28 cellular contexts compared by ENCODE assay signal in genomic region chr12:80712866-80713265, GRCh38. TPM values are rescaled to one million over a fixed set of nuclear protein-coding genes. Genes with fewer than 3 reads are reported as not detected.
"Had no signal": no experiment of that assay in that cellular context is flagged by ENCODE, and none has a peak within 500 bp of the region (broad histone marks: within the 10 kb centered on the region; RNA-seq: fewer than 3 reads in every experiment).

No MANE protein-coding gene starts in this region.

- H3K27me3 ChIP-seq: SJCRH30 had no signal

- H3K27ac ChIP-seq: adrenal gland, KMS-11, Peyer's patch, RWPE1, SJCRH30, WERI-Rb-1 had no signal

- H3K9ac ChIP-seq: KMS-11, SK-N-SH had no signal

- DNase-seq: activated CD4-positive, alpha-beta memory T cell treated with anti-CD3 and anti-CD28 coated beads, Interleukin-2, amount 10 ng/mL, durations not matched to agents 7 days and 5 days; activated CD4-positive, alpha-beta T cell treated with anti-CD3 and anti-CD28 coated beads for 36 hours; activated CD4-positive, alpha-beta T cell treated with anti-CD3 and anti-CD28 coated beads, Interleukin-2, amount 50 U/mL, for 1 hour; activated naive CD4-positive, alpha-beta T cell treated with anti-CD3 and anti-CD28 coated beads, Interleukin-2, amount 50 U/mL, for 16 hours; activated naive CD8-positive, alpha-beta T cell treated with anti-CD3 and anti-CD28 coated beads, Interleukin-2, amount 10 ng/mL, durations not matched to agents 7 days and 5 days; activated T-cell treated with anti-CD3 and anti-CD28 coated beads, Interleukin-2, amount 50 U/mL, for 72 hours; adrenal gland; anterior cingulate cortex; MM.1S; NCI-H1105; NCI-H146; NCI-H187 treated with DMSO at 0.1 percent for 48 hours; NCI-H2081 treated with DMSO at 0.1 percent for 48 hours; NCI-H345; NCI-H510A; NCI-H526 treated with DMSO at 0.1 percent for 48 hours; Peyer's patch; Right ventricle myocardium superior; SJCRH30; SK-N-SH; T-helper 1 cell; WERI-Rb-1 had no signal

- H3K4me1 ChIP-seq: adrenal gland, Peyer's patch had no signal

- ATAC-seq: activated CD4-positive, alpha-beta T cell treated with anti-CD3 and anti-CD28 coated beads for 36 hours; activated T-cell treated with anti-CD3 and anti-CD28 coated beads, Interleukin-2, amount 50 U/mL, for 72 hours had no signal

- H3K9me3 ChIP-seq: adrenal gland, SK-N-SH had no signal

- H3K36me3 ChIP-seq: adrenal gland, Peyer's patch, SJCRH30, WERI-Rb-1 had no signal

- H3K4me3 ChIP-seq: adrenal gland, Peyer's patch, SJCRH30 had no signal

RNA-seq across cellular contexts. Expression of gene MYF5, which starts 3.8 kb away (rescaled TPM):
- total RNA-seq: activated CD4-positive, alpha-beta memory T cell treated with anti-CD3 and anti-CD28 coated beads, Interleukin-2, amount 10 ng/mL, durations not matched to agents 7 days and 5 days; activated CD4-positive, alpha-beta T cell treated with anti-CD3 and anti-CD28 coated beads for 36 hours; activated CD8-positive, alpha-beta memory T cell treated with anti-CD3 and anti-CD28 coated beads for 36 hours; activated naive CD8-positive, alpha-beta T cell treated with anti-CD3 and anti-CD28 coated beads, Interleukin-2, amount 10 ng/mL, durations not matched to agents 7 days and 5 days; activated T-cell treated with anti-CD3 and anti-CD28 coated beads, Interleukin-2, amount 50 U/mL, for 72 hours; activated T-helper 2 cell treated with anti-CD3 and anti-CD28 coated beads, Interferon-gamma antibody, Interleukin-2, Interleukin-4, amounts not matched to agents 10 μg/mL and 5 μg/mL and 100 μg/mL, durations not matched to agents 14 hours and 24 hours and 36 hours; adrenal gland; cardiac septum; Peyer's patch; Right ventricle myocardium superior; SJCRH30; T-helper 2 cell treated with Interferon-gamma antibody and Interleukin-4, amounts not matched to agents 100 ng/mL and 5 ng/mL, for 36 hours had no signal

RNA-seq across cellular contexts. Expression of gene MYF6, which starts 5.4 kb away (rescaled TPM):
- total RNA-seq: activated CD4-positive, alpha-beta memory T cell treated with anti-CD3 and anti-CD28 coated beads, Interleukin-2, amount 10 ng/mL, durations not matched to agents 7 days and 5 days; activated CD4-positive, alpha-beta T cell treated with anti-CD3 and anti-CD28 coated beads for 36 hours; activated CD8-positive, alpha-beta memory T cell treated with anti-CD3 and anti-CD28 coated beads for 36 hours; activated naive CD8-positive, alpha-beta T cell treated with anti-CD3 and anti-CD28 coated beads, Interleukin-2, amount 10 ng/mL, durations not matched to agents 7 days and 5 days; activated T-cell treated with anti-CD3 and anti-CD28 coated beads, Interleukin-2, amount 50 U/mL, for 72 hours; activated T-helper 2 cell treated with anti-CD3 and anti-CD28 coated beads, Interferon-gamma antibody, Interleukin-2, Interleukin-4, amounts not matched to agents 10 μg/mL and 5 μg/mL and 100 μg/mL, durations not matched to agents 14 hours and 24 hours and 36 hours; Peyer's patch; Right ventricle myocardium superior; SJCRH30; T-helper 2 cell treated with Interferon-gamma antibody and Interleukin-4, amounts not matched to agents 100 ng/mL and 5 ng/mL, for 36 hours had no signal
